ENCODE assay signal across 10 cellular contexts in genomic region chr16:12097523-12098428, GRCh38.
DNase-seq lines count a peak whose midpoint lies in the region; TF ChIP-seq lines count a peak whose summit lies in the region.
"Had no signal": no experiment of that assay in that cellular context is flagged by ENCODE, and none has a peak within 500 bp of the region (broad histone marks: within the 10 kb centered on the region; RNA-seq: fewer than 3 reads in every experiment).

No MANE protein-coding gene starts in this region.

- H2AFZ ChIP-seq in OCI-LY1 (ENCODE audit: low read length) = no peak overlapping the region
- no peak overlapping the region for H2AFZ ChIP-seq in mesenchymal stem cell (ENCODE audit: low read depth, low read length)
- H2AFZ ChIP-seq: parathyroid adenoma had no signal

- 66% methylated on average over 15 of the region's 20 CpGs for WGBS in esophagus muscularis mucosa
- WGBS in mesenchymal stem cell = 68% methylated on average over 20 of the region's 20 CpGs
- 69 to 91% methylated on average over 9 to 20 of the region's 20 CpGs for WGBS in transverse colon (ENCODE audit: low coverage in 1 of 2), 2 donors

- H3K79me2 ChIP-seq in OCI-LY1 (ENCODE audit: insufficient read depth, low read length) = no peaks in the 10 kb centered on the region

- intact Hi-C loops in esophagus muscularis mucosa (cut with DNase I) = loop anchor here (5.0 to 10.0 kb wide), 2 partner anchors 237 to 345 kb away; no protein-coding TSS in a partner anchor
- intact Hi-C loops in transverse colon (cut with DNase I; ENCODE audit: low total_unique reads) = loop anchor here (5.0 to 10.0 kb wide), 2 partner anchors 127 to 720 kb away; no protein-coding TSS in a partner anchor

- H3K4ac ChIP-seq in mesenchymal stem cell (ENCODE audit: low read depth in 1 of 2, low read length in 2 of 2) = no peak overlapping the region

- peaks cover 14% of the 10 kb centered on the region for H3K79me1 ChIP-seq in mesenchymal stem cell (replicated peaks; ENCODE audit: low read length, poor library complexity, severe bottlenecking)

- DNase-seq in esophagus muscularis mucosa (ENCODE audit: extremely low spot score) (no peak), mesenchymal stem cell (peak; percentile 90), transverse colon (peak; percentile 13), EL (no peak), NCI-H510A treated with DMSO at 0.1 percent for 48 hours (lab: John Stamatoyannopoulos, UW) (no peak)
- no peak for DNase-seq in activated CD4-positive, alpha-beta T cell treated with anti-CD3 and anti-CD28 coated beads, Interleukin-2, amount 50 U/mL, for 4 hours
- DNase-seq: effector memory CD4-positive, alpha-beta T cell; NCI-H187 had no signal

- peak overlapping the region; percentile 35 to 46 for H3K18ac ChIP-seq in mesenchymal stem cell (ENCODE audit: low read depth in 1 of 2, low read length in 2 of 2)

- no peak overlapping the region for H3K14ac ChIP-seq in mesenchymal stem cell (ENCODE audit: low read length in 2 of 2)

- H3F3A ChIP-seq in OCI-LY1 (ENCODE audit: insufficient read depth, low read length) = no peaks in the 10 kb centered on the region

- peaks cover 8% of the 10 kb centered on the region; the same call in 1 of the 2 replicates for H3K36me3 ChIP-seq in OCI-LY1 (ENCODE audit: insufficient read depth, low read length)
- H3K36me3 ChIP-seq in esophagus muscularis mucosa = no peaks in the 10 kb centered on the region
- peaks cover 17 to 27% of the 10 kb centered on the region in 2 experiments for H3K36me3 ChIP-seq in mesenchymal stem cell (ENCODE audit: control insufficient read depth in 1 of 2, insufficient read depth in 2 of 2, low read depth in 1 of 2, low read length in 2 of 2)
- H3K36me3 ChIP-seq in transverse colon = no peaks in the 10 kb centered on the region

- H4K91ac ChIP-seq in mesenchymal stem cell (ENCODE audit: low read length) = no peak overlapping the region

- H4K8ac ChIP-seq in mesenchymal stem cell (ENCODE audit: low read length) = peak overlapping the region; percentile 5

- no peak overlapping the region for H2BK5ac ChIP-seq in mesenchymal stem cell (ENCODE audit: low read depth, low read length, poor library complexity, severe bottlenecking)

- H3K4me1 ChIP-seq in OCI-LY1 (ENCODE audit: insufficient read depth, low read length, severe bottlenecking) (peaks cover 68% of the 10 kb centered on the region), esophagus muscularis mucosa (peaks cover 30 to 43% (median 38%) of the 10 kb centered on the region in 4 donors), mesenchymal stem cell (ENCODE audit: control insufficient read depth, insufficient read depth, low read depth, low read length) (peaks cover 8% of the 10 kb centered on the region), transverse colon (peaks cover 7 to 29% (median 13%) of the 10 kb centered on the region in 4 donors)

- peak overlapping the region; percentile 26 for H3K4me3 ChIP-seq in OCI-LY1 (ENCODE audit: low read depth, low read length, poor library complexity, severe bottlenecking)
- no peak overlapping the region for H3K4me3 ChIP-seq in esophagus muscularis mucosa
- H3K4me3 ChIP-seq in mesenchymal stem cell (ENCODE audit: insufficient read depth in 1 of 2, low read depth in 1 of 2, low read length in 2 of 2) = no peak overlapping the region
- H3K4me3 ChIP-seq in transverse colon = no peak overlapping the region

- TF ChIP-seq POLR2A in esophagus muscularis mucosa (IDR thresholded peaks at IDR 0.05; ENCODE audit: low read depth) (no peak), transverse colon (IDR thresholded peaks at IDR 0.05) (no peak)

- H2BK15ac ChIP-seq in mesenchymal stem cell (ENCODE audit: low read depth, poor library complexity, severe bottlenecking) = no peak overlapping the region

- H3K27me3 ChIP-seq in OCI-LY1 (ENCODE audit: insufficient read depth, low read length) = no peaks in the 10 kb centered on the region
- no peaks in the 10 kb centered on the region for H3K27me3 ChIP-seq in esophagus muscularis mucosa
- H3K27me3 ChIP-seq in mesenchymal stem cell (ENCODE audit: control insufficient read depth in 1 of 2, insufficient read depth in 1 of 2, low read length in 2 of 2) = no peaks in the 10 kb centered on the region
- H3K27me3 ChIP-seq in transverse colon = no peaks in the 10 kb centered on the region

- H3K9me3 ChIP-seq in OCI-LY1 (ENCODE audit: low read length) = no peaks in the 10 kb centered on the region
- H3K9me3 ChIP-seq in esophagus muscularis mucosa = no peaks in the 10 kb centered on the region
- H3K9me3 ChIP-seq in mesenchymal stem cell (ENCODE audit: control insufficient read depth, low read length) = no peaks in the 10 kb centered on the region
- H3K9me3 ChIP-seq in transverse colon = no peaks in the 10 kb centered on the region

- no peak overlapping the region for H2BK120ac ChIP-seq in mesenchymal stem cell (ENCODE audit: low read depth, low read length)

- H4K20me1 ChIP-seq in OCI-LY1 (ENCODE audit: insufficient read depth, low read length) = no peaks in the 10 kb centered on the region

- H3K23ac ChIP-seq in mesenchymal stem cell (ENCODE audit: low read length in 2 of 2) = no peak overlapping the region

- H2AK5ac ChIP-seq in mesenchymal stem cell (ENCODE audit: low read length, severe bottlenecking) = no peak overlapping the region

- peak overlapping the region; percentile 46 for H3K4me2 ChIP-seq in OCI-LY1 (ENCODE audit: low read length)
- H3K4me2 ChIP-seq in mesenchymal stem cell (ENCODE audit: low read length, poor library complexity, severe bottlenecking) = no peak overlapping the region

- H3K9me2 ChIP-seq in OCI-LY1 (ENCODE audit: low read depth, low read length) = no peaks in the 10 kb centered on the region

- H2BK12ac ChIP-seq in mesenchymal stem cell (ENCODE audit: low read length in 2 of 2) = peak overlapping the region in 1 of 2 experiments; percentile 45

- TF ChIP-seq CTCF in OCI-LY1 (IDR thresholded peaks at IDR 0.05; ENCODE audit: low read length) (no peak), esophagus muscularis mucosa (IDR thresholded peaks at IDR 0.05) (no peak), transverse colon (IDR thresholded peaks at IDR 0.05) (no peak)

- in situ Hi-C loops in transverse colon (cut with MboI; ENCODE audit: low pct_ligation_motif_present in 1 of 4, low pct_unique_long_range_greater_than_20kb in 1 of 4, low sequenced_read_pairs in 3 of 4) = loop anchor here in 3 of 4 donors (10.0 to 25.0 kb wide), 3 partner anchors 165 to 727 kb away; partner anchors contain the start of gene CPPED1 (in 2 of the 3)

- H3K9ac ChIP-seq in OCI-LY1 (ENCODE audit: low read length) (peak overlapping the region; percentile 60), mesenchymal stem cell (ENCODE audit: low read length) (peak overlapping the region; percentile 32)
- H3K9ac ChIP-seq: parathyroid adenoma had no signal

- H3K27ac ChIP-seq in OCI-LY1 (ENCODE audit: low read depth, low read length, poor library complexity, severe bottlenecking) (peak overlapping the region; percentile 95), esophagus muscularis mucosa (replicated peaks in 1 of 4) (peak overlapping the region; percentile 23 to 52 (median 38)), mesenchymal stem cell (ENCODE audit: low read length, poor library complexity, severe bottlenecking) (no peak overlapping the region), transverse colon (peak overlapping the region; percentile 40 to 61 (median 53))
- H3K27ac ChIP-seq: parathyroid adenoma had no signal

- TF ChIP-seq EP300 in esophagus muscularis mucosa (IDR thresholded peaks at IDR 0.05) = no peak
- no peak for TF ChIP-seq EP300 in transverse colon (IDR thresholded peaks at IDR 0.05; ENCODE audit: low read depth)

Comparison
In these comparisons a context has a peak if more than half of its experiments do, and no peak if none do; other contexts are left out.
1. DNase-seq: peak in mesenchymal stem cell (single experiment) and transverse colon (single experiment); none in esophagus muscularis mucosa (single experiment), activated CD4-positive, alpha-beta T cell treated with anti-CD3 and anti-CD28 coated beads, Interleukin-2, amount 50 U/mL, for 4 hours (0 of 2), EL (single experiment) and NCI-H510A treated with DMSO at 0.1 percent for 48 hours (single experiment).